ENCODE assay signal across 14 cellular contexts in genomic region chr22:17787159-17788022, GRCh38. TPM values are rescaled to one million over a fixed set of nuclear protein-coding genes. Genes with fewer than 3 reads are reported as not detected.
DNase-seq lines count a peak whose midpoint lies in the region; ATAC-seq and TF ChIP-seq lines count a peak whose summit lies in the region.
"Had no signal": no experiment of that assay in that cellular context is flagged by ENCODE, and none has a peak within 500 bp of the region (broad histone marks: within the 10 kb centered on the region; RNA-seq: fewer than 3 reads in every experiment).

No MANE protein-coding gene starts in this region.

- in situ Hi-C loops in transverse colon (cut with MboI; ENCODE audit: low pct_ligation_motif_present in 1 of 4, low pct_unique_long_range_greater_than_20kb in 1 of 4, low sequenced_read_pairs in 3 of 4): no loop called here

- H3K36me3 ChIP-seq in WERI-Rb-1 (no peaks in the 10 kb centered on the region; the same call in 1 of the 2 replicates), mucosa of rectum (ENCODE audit: control insufficient read depth in 2 of 2, insufficient read depth in 2 of 2, low read length in 2 of 2) (peaks cover 22% of the 10 kb centered on the region in 2 donors), transverse colon (no peaks in the 10 kb centered on the region)

- 85 to 90% methylated on average over 5 to 21 of the region's 21 CpGs for WGBS in transverse colon (ENCODE audit: low coverage in 1 of 2), 2 donors

- H3K4me1 ChIP-seq in mucosa of rectum (ENCODE audit: control insufficient read depth in 2 of 2, insufficient read depth in 2 of 2, low read length in 2 of 2): peaks cover 6 to 20% of the 10 kb centered on the region in 2 donors
- H3K4me1 ChIP-seq in transverse colon: peaks cover under 1 to 29% (median 13%) of the 10 kb centered on the region in 4 donors

- H3K9ac ChIP-seq in mucosa of rectum (ENCODE audit: low read depth in 1 of 2, low read length in 2 of 2): peak overlapping the region in 1 of 2 donors; percentile 44

- H3K9me3 ChIP-seq in WERI-Rb-1 (ENCODE audit: severe bottlenecking) (no peaks in the 10 kb centered on the region), mucosa of rectum (ENCODE audit: control insufficient read depth in 2 of 2, low read length in 2 of 2) (no peaks in the 10 kb centered on the region), transverse colon (no peaks in the 10 kb centered on the region)

- no peak for TF ChIP-seq CTCF in WERI-Rb-1 (IDR thresholded peaks at IDR 0.05; ENCODE audit: low read depth, low read length)
- no peak for TF ChIP-seq CTCF in fibroblast of mammary gland (conservative IDR thresholded peaks at IDR 0.05; ENCODE audit: control insufficient read depth, insufficient read depth, low read depth, low read length)
- no peak for TF ChIP-seq CTCF in transverse colon (IDR thresholded peaks at IDR 0.05)

- H3K27me3 ChIP-seq in WERI-Rb-1 (ENCODE audit: insufficient read depth, low read depth, severe bottlenecking): no peaks in the 10 kb centered on the region
- no peaks in the 10 kb centered on the region for H3K27me3 ChIP-seq in mucosa of rectum (ENCODE audit: control insufficient read depth in 2 of 2, insufficient read depth in 2 of 2, low read length in 2 of 2)
- H3K27me3 ChIP-seq in transverse colon: no peaks in the 10 kb centered on the region

- no peak for TF ChIP-seq POLR2A in transverse colon (IDR thresholded peaks at IDR 0.05)

- DNase-seq in WERI-Rb-1 (no peak), fibroblast of mammary gland (ENCODE audit: low read depth) (peak; percentile 48), transverse colon (no peak), NOMO-1 treated with DMSO at 0.1 percent for 48 hours (lab: John Stamatoyannopoulos, UW; ENCODE audit: unreplicated experiment) (no peak), COLO668 (lab: John Stamatoyannopoulos, UW; ENCODE audit: unreplicated experiment) (no peak)
- DNase-seq: activated naive CD8-positive, alpha-beta T cell treated with anti-CD3 and anti-CD28 coated beads, Interleukin-2, amount 10 ng/mL, durations not matched to agents 7 days and 5 days; midbrain; NCI-H446 treated with DMSO at 0.1 percent for 48 hours; RPMI8226 had no signal

- H3K27ac ChIP-seq in WERI-Rb-1 (peak overlapping the region; percentile 33; the same call in 1 of the 2 replicates), mucosa of rectum (ENCODE audit: low read depth in 2 of 2, low read length in 2 of 2) (peak overlapping the region; percentile 3 to 74), transverse colon (peak overlapping the region; percentile 50 to 71 (median 66))
- H3K27ac ChIP-seq: HL-60, VCaP had no signal

- TF ChIP-seq EP300 in transverse colon (IDR thresholded peaks at IDR 0.05; ENCODE audit: low read depth): no peak

- ATAC-seq in HG03108 (IDR thresholded peaks at IDR 0.05; ENCODE audit: unreplicated experiment) (no peak), HG03196 (IDR thresholded peaks at IDR 0.05; ENCODE audit: unreplicated experiment) (no peak)

- intact Hi-C loops in transverse colon (cut with DNase I; ENCODE audit: low total_unique reads): loop anchor here (10.0 kb wide), 1 partner anchor 233 kb away; no protein-coding TSS in a partner anchor

- no peak overlapping the region for H3K4me3 ChIP-seq in WERI-Rb-1 (ENCODE audit: low read depth, low read length)
- no peak overlapping the region for H3K4me3 ChIP-seq in fibroblast of mammary gland (ENCODE audit: control insufficient read depth, low read depth, low read length)
- H3K4me3 ChIP-seq in mucosa of rectum (ENCODE audit: low read length in 2 of 2): no peak overlapping the region
- no peak overlapping the region for H3K4me3 ChIP-seq in transverse colon

RNA-seq across cellular contexts. Expression of gene BID, which starts 13.1 kb away (rescaled TPM):
- total RNA-seq in transverse colon: 10 to 100 TPM; 21.1 to 59.5 (median 25.5) TPM
